ENCODE assay signal across 7 cellular contexts in the genomic region with DNA sequence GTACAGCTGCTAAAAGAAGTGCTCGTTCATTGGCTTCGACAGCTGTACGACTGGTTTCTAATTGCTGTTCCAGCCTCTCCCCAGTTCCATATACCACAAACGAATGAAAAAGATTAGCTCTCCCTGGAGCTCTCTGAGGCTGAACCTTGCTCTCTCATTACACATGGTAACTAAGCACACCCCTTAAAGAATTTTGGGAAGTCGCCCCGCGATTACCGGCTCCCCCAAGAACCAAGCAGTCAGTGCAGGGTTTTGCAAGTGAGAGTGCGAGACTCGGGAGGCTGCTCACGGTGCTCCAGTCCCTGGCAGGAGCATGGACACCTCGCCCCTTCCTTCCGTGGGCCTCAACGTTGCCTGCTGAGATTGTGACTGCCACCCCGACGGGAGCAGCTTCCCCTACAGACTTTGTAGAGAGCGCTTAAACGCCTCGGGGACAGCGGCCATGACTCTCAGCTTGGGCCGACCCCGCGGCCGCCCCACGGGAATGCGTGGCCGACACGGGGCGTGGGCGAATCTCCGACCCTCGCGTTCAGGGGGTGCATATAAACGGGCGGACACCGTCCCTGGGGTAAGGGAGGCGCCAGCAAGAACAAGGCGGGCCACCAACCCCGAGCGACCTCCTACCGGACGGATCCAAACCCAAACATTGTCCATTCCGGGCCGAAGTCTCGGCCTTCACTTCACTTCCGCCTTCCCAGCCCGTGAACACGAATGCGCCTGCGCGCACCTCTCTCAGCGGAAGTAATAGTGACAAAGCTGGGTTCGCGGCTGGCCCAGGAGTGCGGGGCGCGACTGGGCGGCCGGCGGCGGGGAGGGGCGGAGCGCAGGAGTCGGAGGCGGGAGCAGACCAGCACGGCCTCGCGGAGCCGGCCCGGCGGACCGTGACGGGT.
DNase-seq lines count a peak whose midpoint lies in the region; ATAC-seq lines count a peak whose summit lies in the region.

A gene with protein sequence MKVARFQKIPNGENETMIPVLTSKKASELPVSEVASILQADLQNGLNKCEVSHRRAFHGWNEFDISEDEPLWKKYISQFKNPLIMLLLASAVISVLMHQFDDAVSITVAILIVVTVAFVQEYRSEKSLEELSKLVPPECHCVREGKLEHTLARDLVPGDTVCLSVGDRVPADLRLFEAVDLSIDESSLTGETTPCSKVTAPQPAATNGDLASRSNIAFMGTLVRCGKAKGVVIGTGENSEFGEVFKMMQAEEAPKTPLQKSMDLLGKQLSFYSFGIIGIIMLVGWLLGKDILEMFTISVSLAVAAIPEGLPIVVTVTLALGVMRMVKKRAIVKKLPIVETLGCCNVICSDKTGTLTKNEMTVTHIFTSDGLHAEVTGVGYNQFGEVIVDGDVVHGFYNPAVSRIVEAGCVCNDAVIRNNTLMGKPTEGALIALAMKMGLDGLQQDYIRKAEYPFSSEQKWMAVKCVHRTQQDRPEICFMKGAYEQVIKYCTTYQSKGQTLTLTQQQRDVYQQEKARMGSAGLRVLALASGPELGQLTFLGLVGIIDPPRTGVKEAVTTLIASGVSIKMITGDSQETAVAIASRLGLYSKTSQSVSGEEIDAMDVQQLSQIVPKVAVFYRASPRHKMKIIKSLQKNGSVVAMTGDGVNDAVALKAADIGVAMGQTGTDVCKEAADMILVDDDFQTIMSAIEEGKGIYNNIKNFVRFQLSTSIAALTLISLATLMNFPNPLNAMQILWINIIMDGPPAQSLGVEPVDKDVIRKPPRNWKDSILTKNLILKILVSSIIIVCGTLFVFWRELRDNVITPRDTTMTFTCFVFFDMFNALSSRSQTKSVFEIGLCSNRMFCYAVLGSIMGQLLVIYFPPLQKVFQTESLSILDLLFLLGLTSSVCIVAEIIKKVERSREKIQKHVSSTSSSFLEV (plus strand): TSS at position 845 of the 890 bp plus-strand sequence. CDS start 686 bp downstream, outside the sequence.

- DNase-seq in NCI-H2029 treated with DMSO at 0.1 percent for 48 hours (lab: John Stamatoyannopoulos, UW): peak; percentile 61
- peak; percentile 83 for DNase-seq in T-helper 9 cell
- peak; percentile 98 for DNase-seq in astrocyte of the hippocampus (ENCODE audit: low read depth, low spot score)
- DNase-seq in hippocampal formation (lab: John Stamatoyannopoulos, UW): peak; percentile 86 to 96
- peak; percentile 96 for DNase-seq in retina

- ATAC-seq in GM18508 (IDR thresholded peaks at IDR 0.05; ENCODE audit: insufficient read depth, unreplicated experiment) (peak; percentile 49), HG03025 (IDR thresholded peaks at IDR 0.05; ENCODE audit: low FRiP score, unreplicated experiment) (peak; percentile 96)

Comparison
In these comparisons a context has a peak if more than half of its experiments do, and no peak if none do; other contexts are left out.
1. Peak in every context shown above with its lines: DNase-seq and ATAC-seq.